1 cellular context compared by ENCODE assay signal in the genomic region with DNA sequence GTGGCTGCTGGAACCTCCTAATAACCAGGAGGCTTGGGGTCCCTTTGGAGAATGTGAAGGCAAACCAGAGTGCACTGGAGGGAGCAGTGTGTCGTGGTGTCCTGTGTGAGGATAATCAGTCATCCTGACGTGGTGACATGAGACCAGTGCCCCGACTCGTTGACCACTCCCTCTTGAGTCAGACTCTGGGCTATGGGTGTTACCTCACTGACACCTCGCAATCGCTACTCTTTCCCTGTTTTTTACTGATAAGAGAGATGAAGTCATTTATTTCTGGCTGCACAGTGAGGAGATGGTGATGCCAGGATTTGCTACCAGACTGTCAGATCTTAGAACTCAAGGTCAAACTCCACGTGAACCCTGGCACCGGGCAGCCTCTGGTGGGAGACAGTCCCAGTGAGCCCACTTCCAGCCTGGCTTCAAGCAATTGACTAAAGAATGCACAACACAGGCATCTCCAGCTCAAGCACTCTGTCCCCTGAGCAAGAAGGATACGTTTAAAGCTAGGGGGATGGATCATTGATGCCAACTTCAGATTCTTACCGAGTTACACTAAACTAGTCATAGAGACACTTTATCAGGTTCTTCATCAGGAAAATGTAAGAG.
TF ChIP-seq lines count a peak whose summit lies in the region.

No MANE protein-coding gene starts in this region.

TF ChIP-seq in K562, 482 proteins besides CTCF, POLR2A, EP300 and RAD21 (continued from another document):
- TF ChIP-seq, protein P1, sequence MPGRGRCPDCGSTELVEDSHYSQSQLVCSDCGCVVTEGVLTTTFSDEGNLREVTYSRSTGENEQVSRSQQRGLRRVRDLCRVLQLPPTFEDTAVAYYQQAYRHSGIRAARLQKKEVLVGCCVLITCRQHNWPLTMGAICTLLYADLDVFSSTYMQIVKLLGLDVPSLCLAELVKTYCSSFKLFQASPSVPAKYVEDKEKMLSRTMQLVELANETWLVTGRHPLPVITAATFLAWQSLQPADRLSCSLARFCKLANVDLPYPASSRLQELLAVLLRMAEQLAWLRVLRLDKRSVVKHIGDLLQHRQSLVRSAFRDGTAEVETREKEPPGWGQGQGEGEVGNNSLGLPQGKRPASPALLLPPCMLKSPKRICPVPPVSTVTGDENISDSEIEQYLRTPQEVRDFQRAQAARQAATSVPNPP (IDR thresholded peaks at IDR 0.05; ENCODE audit: borderline replicate concordance, insufficient read depth, insufficient read length): no peak
- TF ChIP-seq ZNF764 (CRISPR knock-in tag; IDR thresholded peaks at IDR 0.05; ENCODE audit: low read depth): no peak
- no peak for TF ChIP-seq RBM22 (IDR thresholded peaks at IDR 0.05; ENCODE audit: low read depth, low read length, poor library complexity, severe bottlenecking)
- TF ChIP-seq ARID1B (IDR thresholded peaks at IDR 0.05): peak; percentile 94
- TF ChIP-seq, protein P2, sequence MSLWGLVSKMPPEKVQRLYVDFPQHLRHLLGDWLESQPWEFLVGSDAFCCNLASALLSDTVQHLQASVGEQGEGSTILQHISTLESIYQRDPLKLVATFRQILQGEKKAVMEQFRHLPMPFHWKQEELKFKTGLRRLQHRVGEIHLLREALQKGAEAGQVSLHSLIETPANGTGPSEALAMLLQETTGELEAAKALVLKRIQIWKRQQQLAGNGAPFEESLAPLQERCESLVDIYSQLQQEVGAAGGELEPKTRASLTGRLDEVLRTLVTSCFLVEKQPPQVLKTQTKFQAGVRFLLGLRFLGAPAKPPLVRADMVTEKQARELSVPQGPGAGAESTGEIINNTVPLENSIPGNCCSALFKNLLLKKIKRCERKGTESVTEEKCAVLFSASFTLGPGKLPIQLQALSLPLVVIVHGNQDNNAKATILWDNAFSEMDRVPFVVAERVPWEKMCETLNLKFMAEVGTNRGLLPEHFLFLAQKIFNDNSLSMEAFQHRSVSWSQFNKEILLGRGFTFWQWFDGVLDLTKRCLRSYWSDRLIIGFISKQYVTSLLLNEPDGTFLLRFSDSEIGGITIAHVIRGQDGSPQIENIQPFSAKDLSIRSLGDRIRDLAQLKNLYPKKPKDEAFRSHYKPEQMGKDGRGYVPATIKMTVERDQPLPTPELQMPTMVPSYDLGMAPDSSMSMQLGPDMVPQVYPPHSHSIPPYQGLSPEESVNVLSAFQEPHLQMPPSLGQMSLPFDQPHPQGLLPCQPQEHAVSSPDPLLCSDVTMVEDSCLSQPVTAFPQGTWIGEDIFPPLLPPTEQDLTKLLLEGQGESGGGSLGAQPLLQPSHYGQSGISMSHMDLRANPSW (CRISPR knock-in tag; IDR thresholded peaks at IDR 0.05): no peak
- no peak for TF ChIP-seq HMGN3 (IDR thresholded peaks at IDR 0.05; ENCODE audit: borderline replicate concordance, extremely low read depth, insufficient read length, low read depth, low read length)
- no peak for TF ChIP-seq ZNF274 (IDR thresholded peaks at IDR 0.05; ENCODE audit: borderline replicate concordance, low read depth, low read length)
- TF ChIP-seq, protein P3, sequence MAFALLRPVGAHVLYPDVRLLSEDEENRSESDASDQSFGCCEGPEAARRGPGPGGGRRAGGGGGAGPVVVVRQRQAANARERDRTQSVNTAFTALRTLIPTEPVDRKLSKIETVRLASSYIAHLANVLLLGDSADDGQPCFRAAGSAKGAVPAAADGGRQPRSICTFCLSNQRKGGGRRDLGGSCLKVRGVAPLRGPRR (CRISPR knock-in tag; IDR thresholded peaks at IDR 0.05): no peak
- TF ChIP-seq ILF3 (IDR thresholded peaks at IDR 0.05; ENCODE audit: borderline replicate concordance): no peak
- TF ChIP-seq ASH1L (IDR thresholded peaks at IDR 0.05; ENCODE audit: borderline replicate concordance, low read depth, partially characterized antibody): no peak
- no peak for TF ChIP-seq NR2C2 (CRISPR knock-in tag; IDR thresholded peaks at IDR 0.05)
- no peak for TF ChIP-seq NR2C2 (tag; IDR thresholded peaks at IDR 0.05)
- no peak for TF ChIP-seq MXD1 (CRISPR knock-in tag; IDR thresholded peaks at IDR 0.05; ENCODE audit: borderline replicate concordance, poor library complexity, severe bottlenecking)
- peak; percentile 69 for TF ChIP-seq CEBPG (CRISPR knock-in tag; IDR thresholded peaks at IDR 0.05)
- TF ChIP-seq CEBPG (tag; conservative IDR thresholded peaks at IDR 0.05 in 1 of 2, IDR thresholded peaks at IDR 0.05 in 1 of 2): peak; percentile 75 to 80
- TF ChIP-seq, protein P4, sequence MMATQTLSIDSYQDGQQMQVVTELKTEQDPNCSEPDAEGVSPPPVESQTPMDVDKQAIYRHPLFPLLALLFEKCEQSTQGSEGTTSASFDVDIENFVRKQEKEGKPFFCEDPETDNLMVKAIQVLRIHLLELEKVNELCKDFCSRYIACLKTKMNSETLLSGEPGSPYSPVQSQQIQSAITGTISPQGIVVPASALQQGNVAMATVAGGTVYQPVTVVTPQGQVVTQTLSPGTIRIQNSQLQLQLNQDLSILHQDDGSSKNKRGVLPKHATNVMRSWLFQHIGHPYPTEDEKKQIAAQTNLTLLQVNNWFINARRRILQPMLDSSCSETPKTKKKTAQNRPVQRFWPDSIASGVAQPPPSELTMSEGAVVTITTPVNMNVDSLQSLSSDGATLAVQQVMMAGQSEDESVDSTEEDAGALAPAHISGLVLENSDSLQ (IDR thresholded peaks at IDR 0.05): peak; percentile 98
- TF ChIP-seq NR3C1 (CRISPR knock-in tag; IDR thresholded peaks at IDR 0.05): no peak
- peak; percentile 73; the same call in 1 of the 2 replicates for TF ChIP-seq MAX (CRISPR knock-in tag; IDR thresholded peaks at IDR 0.05)
- TF ChIP-seq U2AF2 (optimal IDR thresholded peaks at IDR 0.05; ENCODE audit: low read depth, low read length): no peak
- TF ChIP-seq OTX1 (CRISPR knock-in tag; IDR thresholded peaks at IDR 0.05): no peak
- peak; percentile 94 for TF ChIP-seq SMARCE1 (IDR thresholded peaks at IDR 0.05)
- TF ChIP-seq ZNF586 (CRISPR knock-in tag; conservative IDR thresholded peaks at IDR 0.05): no peak
- TF ChIP-seq ZNF277 (CRISPR knock-in tag; IDR thresholded peaks at IDR 0.05; ENCODE audit: borderline replicate concordance): no peak
- no peak for TF ChIP-seq ZNF507 (tag; conservative IDR thresholded peaks at IDR 0.05)
- peak; percentile 57 for TF ChIP-seq CXXC5 (CRISPR knock-in tag; IDR thresholded peaks at IDR 0.05)
- peak; percentile 61; the same call in 1 of the 2 replicates for TF ChIP-seq HDAC2 (IDR thresholded peaks at IDR 0.05)
- no peak for TF ChIP-seq CTCFL (IDR thresholded peaks at IDR 0.05; ENCODE audit: borderline replicate concordance, insufficient read depth, low read depth, low read length, poor library complexity, severe bottlenecking)
- TF ChIP-seq YBX1 (IDR thresholded peaks at IDR 0.05): no peak
- TF ChIP-seq CBFA2T2 (conservative IDR thresholded peaks at IDR 0.05): peak; percentile 69
- TF ChIP-seq NUFIP1 (IDR thresholded peaks at IDR 0.05; ENCODE audit: partially characterized antibody): no peak
- peak in 1 of 2 experiments; percentile 58; a peak in 1 of 4 replicates for TF ChIP-seq ZNF639 (CRISPR knock-in tag; conservative IDR thresholded peaks at IDR 0.05 in 1 of 2, IDR thresholded peaks at IDR 0.05 in 1 of 2)
- TF ChIP-seq EHMT2 (IDR thresholded peaks at IDR 0.05): peak; percentile 80; the same call in 1 of the 2 replicates
TF ChIP-seq in K562: peak in this region for 66.
